In the genomic region with DNA sequence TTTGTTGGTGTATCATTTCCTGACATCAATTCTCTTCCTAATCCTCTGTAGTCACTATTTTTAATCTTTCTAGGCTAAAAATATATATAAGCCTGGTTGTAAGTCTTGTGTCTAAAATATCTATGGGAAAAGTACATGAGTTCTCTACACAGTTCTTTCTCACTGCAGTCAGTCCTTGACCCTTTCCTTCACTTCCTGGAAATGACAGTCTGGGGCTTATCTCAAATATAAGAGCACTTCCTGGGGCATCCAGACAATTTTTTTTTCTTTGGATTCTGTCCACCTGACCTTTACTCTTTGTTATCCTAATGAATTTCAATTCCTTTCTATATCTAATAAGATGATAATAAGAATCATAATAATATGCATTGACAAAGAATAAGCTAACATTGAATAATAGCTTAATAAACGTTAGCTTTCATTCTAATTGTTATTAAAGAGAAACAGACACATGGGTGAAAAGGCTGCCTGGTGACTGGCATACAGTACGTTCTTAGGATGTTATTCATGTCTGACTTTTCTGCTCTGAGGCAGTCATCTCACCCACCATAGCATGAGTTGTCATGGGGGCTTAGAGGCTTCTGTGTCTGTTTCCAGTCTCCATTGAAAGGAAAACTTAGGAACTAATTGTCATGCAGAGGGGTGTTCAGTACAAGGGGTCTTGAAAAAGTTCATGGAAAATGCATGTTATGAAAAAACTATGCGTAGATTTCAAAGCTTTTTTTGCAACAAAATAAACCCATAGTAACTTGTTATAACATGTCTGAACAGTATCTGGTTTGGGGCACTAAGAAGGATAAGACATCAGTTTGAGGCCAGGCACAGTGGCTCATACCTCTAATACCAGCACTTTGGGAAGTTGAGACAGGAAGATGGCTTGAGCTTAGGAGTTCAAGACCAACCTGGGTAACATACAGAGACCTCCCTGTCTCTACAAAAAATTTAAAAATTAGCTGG, we compare ENCODE assay signal across 1 cellular context.
TF ChIP-seq lines count a peak whose summit lies in the region.

No MANE protein-coding gene starts in this region.

TF ChIP-seq in GM23338, 12 proteins besides CTCF, POLR2A, EP300 and RAD21 (continued from another document):
- TF ChIP-seq, protein P1, sequence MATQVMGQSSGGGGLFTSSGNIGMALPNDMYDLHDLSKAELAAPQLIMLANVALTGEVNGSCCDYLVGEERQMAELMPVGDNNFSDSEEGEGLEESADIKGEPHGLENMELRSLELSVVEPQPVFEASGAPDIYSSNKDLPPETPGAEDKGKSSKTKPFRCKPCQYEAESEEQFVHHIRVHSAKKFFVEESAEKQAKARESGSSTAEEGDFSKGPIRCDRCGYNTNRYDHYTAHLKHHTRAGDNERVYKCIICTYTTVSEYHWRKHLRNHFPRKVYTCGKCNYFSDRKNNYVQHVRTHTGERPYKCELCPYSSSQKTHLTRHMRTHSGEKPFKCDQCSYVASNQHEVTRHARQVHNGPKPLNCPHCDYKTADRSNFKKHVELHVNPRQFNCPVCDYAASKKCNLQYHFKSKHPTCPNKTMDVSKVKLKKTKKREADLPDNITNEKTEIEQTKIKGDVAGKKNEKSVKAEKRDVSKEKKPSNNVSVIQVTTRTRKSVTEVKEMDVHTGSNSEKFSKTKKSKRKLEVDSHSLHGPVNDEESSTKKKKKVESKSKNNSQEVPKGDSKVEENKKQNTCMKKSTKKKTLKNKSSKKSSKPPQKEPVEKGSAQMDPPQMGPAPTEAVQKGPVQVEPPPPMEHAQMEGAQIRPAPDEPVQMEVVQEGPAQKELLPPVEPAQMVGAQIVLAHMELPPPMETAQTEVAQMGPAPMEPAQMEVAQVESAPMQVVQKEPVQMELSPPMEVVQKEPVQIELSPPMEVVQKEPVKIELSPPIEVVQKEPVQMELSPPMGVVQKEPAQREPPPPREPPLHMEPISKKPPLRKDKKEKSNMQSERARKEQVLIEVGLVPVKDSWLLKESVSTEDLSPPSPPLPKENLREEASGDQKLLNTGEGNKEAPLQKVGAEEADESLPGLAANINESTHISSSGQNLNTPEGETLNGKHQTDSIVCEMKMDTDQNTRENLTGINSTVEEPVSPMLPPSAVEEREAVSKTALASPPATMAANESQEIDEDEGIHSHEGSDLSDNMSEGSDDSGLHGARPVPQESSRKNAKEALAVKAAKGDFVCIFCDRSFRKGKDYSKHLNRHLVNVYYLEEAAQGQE (IDR thresholded peaks at IDR 0.05; ENCODE audit: unreplicated experiment): no peak
- TF ChIP-seq EZH2 (IDR thresholded peaks at IDR 0.05; ENCODE audit: low read depth, unreplicated experiment): no peak
- TF ChIP-seq STAT1 (IDR thresholded peaks at IDR 0.05; ENCODE audit: unreplicated experiment): no peak
